ENCODE assay signal across 1 cellular context in genomic region chr6:33585403-33586107, GRCh38.
A peak's percentile ranks its signal among the peaks of the same experiment; 100 is the strongest.
TF ChIP-seq lines count a peak whose summit lies in the region.

No MANE protein-coding gene starts in this region.

TF ChIP-seq in HepG2, 621 proteins besides CTCF, POLR2A, EP300 and RAD21 (continued from another document and continues in another):
- TF ChIP-seq SRF (IDR thresholded peaks at IDR 0.05; ENCODE audit: low read depth, low read length) (no peak), ZNF605 (CRISPR knock-in tag; IDR thresholded peaks at IDR 0.05) (no peak), TBX3 (IDR thresholded peaks at IDR 0.05; ENCODE audit: borderline replicate concordance) (no peak), ZNF3 (CRISPR knock-in tag; IDR thresholded peaks at IDR 0.05) (peak; percentile 43; the same call in 1 of the 2 replicates), IRF2 (CRISPR knock-in tag; IDR thresholded peaks at IDR 0.05) (peak; percentile 75; the same call in 1 of the 2 replicates), SIN3A (IDR thresholded peaks at IDR 0.05; ENCODE audit: borderline replicate concordance, low read depth, low read length) (no peak), SPEN (CRISPR knock-in tag; IDR thresholded peaks at IDR 0.05; ENCODE audit: low read depth) (no peak), RERE (CRISPR knock-in tag; IDR thresholded peaks at IDR 0.05; ENCODE audit: low read depth) (no peak), ZNF839 (CRISPR knock-in tag; IDR thresholded peaks at IDR 0.05; ENCODE audit: borderline replicate concordance) (no peak), HMGXB4 (CRISPR knock-in tag; IDR thresholded peaks at IDR 0.05; ENCODE audit: borderline replicate concordance in 1 of 2, low read depth in 1 of 2) (peak; percentile 68 to 86), DZIP1 (CRISPR knock-in tag; IDR thresholded peaks at IDR 0.05) (peak; percentile 76; the same call in 1 of the 2 replicates), ZNF501 (CRISPR knock-in tag; IDR thresholded peaks at IDR 0.05) (peak; percentile 71), TP53 (CRISPR knock-in tag; conservative IDR thresholded peaks at IDR 0.05) (no peak), NCOA2 (CRISPR knock-in tag; IDR thresholded peaks at IDR 0.05) (no peak), ZNF34 (CRISPR knock-in tag; IDR thresholded peaks at IDR 0.05; ENCODE audit: borderline replicate concordance) (no peak), MEF2D (CRISPR knock-in tag; IDR thresholded peaks at IDR 0.05) (no peak), KLF12 (CRISPR knock-in tag; IDR thresholded peaks at IDR 0.05; ENCODE audit: borderline replicate concordance) (no peak), ELF1 (CRISPR knock-in tag; IDR thresholded peaks at IDR 0.05) (peak; percentile 77), CBX5 (CRISPR knock-in tag; IDR thresholded peaks at IDR 0.05; ENCODE audit: borderline replicate concordance) (peak; percentile 47; the same call in 1 of the 2 replicates), AHR (CRISPR knock-in tag; IDR thresholded peaks at IDR 0.05) (peak; percentile 82; the same call in 1 of the 2 replicates), PPARG (CRISPR knock-in tag; conservative IDR thresholded peaks at IDR 0.05) (peak; percentile 57; the same call in 1 of the 2 replicates), ZBTB4 (CRISPR knock-in tag; IDR thresholded peaks at IDR 0.05; ENCODE audit: borderline replicate concordance) (0 out of 2 replicates have a peak, but pooled peaks have one; percentile 16), DR1 (CRISPR knock-in tag; IDR thresholded peaks at IDR 0.05) (no peak), ATF2 (CRISPR knock-in tag; IDR thresholded peaks at IDR 0.05) (peak; percentile 53), ZNF770 (CRISPR knock-in tag; IDR thresholded peaks at IDR 0.05) (peak; percentile 43; the same call in 1 of the 2 replicates), ZBTB7A (CRISPR knock-in tag; IDR thresholded peaks at IDR 0.05) (peak; percentile 69; the same call in 1 of the 2 replicates), PRDM10 (CRISPR knock-in tag; IDR thresholded peaks at IDR 0.05; ENCODE audit: low read depth) (peak; percentile 38; the same call in 1 of the 2 replicates), JUN (CRISPR knock-in tag; IDR thresholded peaks at IDR 0.05) (no peak), HNF4A (CRISPR knock-in tag; IDR thresholded peaks at IDR 0.05) (no peak), HNF1B (CRISPR knock-in tag; IDR thresholded peaks at IDR 0.05) (peak; percentile 64; the same call in 1 of the 2 replicates), REPIN1 (CRISPR knock-in tag; IDR thresholded peaks at IDR 0.05; ENCODE audit: borderline replicate concordance, low read depth) (no peak), ZNF30 (CRISPR knock-in tag; IDR thresholded peaks at IDR 0.05) (no peak), ATF7-NPFF (CRISPR knock-in tag; IDR thresholded peaks at IDR 0.05; ENCODE audit: low read depth) (peak; percentile 64; the same call in 1 of the 2 replicates), ZKSCAN1 (IDR thresholded peaks at IDR 0.05; ENCODE audit: low read length) (peak; percentile 70; the same call in 1 of the 2 replicates)
